25 cellular contexts compared by ENCODE assay signal in genomic region chr13:31818236-31818635, GRCh38.
"Had no signal": no experiment of that assay in that cellular context is flagged by ENCODE, and none has a peak within 500 bp of the region (broad histone marks: within the 10 kb centered on the region; RNA-seq: fewer than 3 reads in every experiment).

No MANE protein-coding gene starts in this region.

- H3K36me3 Mint-ChIP-seq: neural progenitor cell; stimulated activated effector memory CD8-positive, alpha-beta T cell treated with anti-CD3 and anti-CD28 coated beads, Interleukin-12 subunit alpha, Interleukin-12 subunit beta, amount 100 ng/mL, for 72 hours had no signal

- H3K4me3 Mint-ChIP-seq: mesothelial cell of epicardium; naive thymus-derived CD4-positive, alpha-beta T cell; nephron; neural progenitor cell; stimulated activated effector memory CD8-positive, alpha-beta T cell treated with anti-CD3 and anti-CD28 coated beads, Interleukin-12 subunit alpha, Interleukin-12 subunit beta, amount 100 ng/mL, for 72 hours had no signal

- H3K4me2 ChIP-seq: neural progenitor cell had no signal

- H3K27me3 Mint-ChIP-seq: progenitor cell of endocrine pancreas had no signal

- H3K36me3 ChIP-seq: esophagus muscularis mucosa, neural progenitor cell, right atrium auricular region, stomach, thyroid gland, vagina had no signal

- ATAC-seq: left lobe of liver; naive thymus-derived CD4-positive, alpha-beta T cell; sciatic nerve; stimulated activated effector memory CD8-positive, alpha-beta T cell treated with anti-CD3 and anti-CD28 coated beads, Interleukin-12 subunit alpha, Interleukin-12 subunit beta, amount 100 ng/mL, for 72 hours had no signal

- H3K4me1 Mint-ChIP-seq: mesothelial cell of epicardium; nephron; neural progenitor cell; stimulated activated effector memory CD8-positive, alpha-beta T cell treated with anti-CD3 and anti-CD28 coated beads, Interleukin-12 subunit alpha, Interleukin-12 subunit beta, amount 100 ng/mL, for 72 hours had no signal

- H3K4me3 ChIP-seq: dorsolateral prefrontal cortex, esophagus muscularis mucosa, lung, neural progenitor cell, right atrium auricular region, stomach, thyroid gland, vagina had no signal

- H3K4me1 ChIP-seq: esophagus muscularis mucosa, neural progenitor cell, parathyroid adenoma, right atrium auricular region, stomach, thyroid gland, vagina had no signal

- DNase-seq: dorsolateral prefrontal cortex; effector CD4-positive, alpha-beta T cell; kidney; mesenchymal stem cell; naive thymus-derived CD4-positive, alpha-beta T cell; stimulated activated CD4-positive, alpha-beta T cell treated with anti-CD3 and anti-CD28 coated beads, Interleukin-2, amount 100 ng/mL, for 24 hours; stimulated activated CD4-positive, alpha-beta T cell treated with anti-CD3 and anti-CD28 coated beads, Interleukin-4, amount 100 ng/mL, for 24 hours; stimulated activated naive CD4-positive, alpha-beta T cell treated with Interleukin-2 at 50 U/mL for 16 hours; stomach; thyroid gland; trophoblast cell had no signal

- H3K27ac ChIP-seq: dorsolateral prefrontal cortex, epithelial cell of prostate, esophagus muscularis mucosa, neural progenitor cell, parathyroid adenoma, right atrium auricular region, stomach, thyroid gland, vagina had no signal

- H3K9me3 ChIP-seq: thyroid gland, vagina had no signal

- FAIRE-seq: frontal cortex, kidney had no signal

- H3K27me3 ChIP-seq: dorsolateral prefrontal cortex, esophagus muscularis mucosa, neural progenitor cell, right atrium auricular region, stomach, thyroid gland, vagina had no signal

- H3K27ac Mint-ChIP-seq: mesothelial cell of epicardium; naive thymus-derived CD4-positive, alpha-beta T cell; nephron; neural progenitor cell; progenitor cell of endocrine pancreas; stimulated activated effector memory CD8-positive, alpha-beta T cell treated with anti-CD3 and anti-CD28 coated beads, Interleukin-12 subunit alpha, Interleukin-12 subunit beta, amount 100 ng/mL, for 72 hours had no signal

- H3K9ac ChIP-seq: neural progenitor cell, parathyroid adenoma had no signal

- H3K79me2 ChIP-seq: parathyroid adenoma had no signal

- H2AFZ ChIP-seq: neural progenitor cell, parathyroid adenoma had no signal
